In genomic region chr20:46458891-46459750, GRCh38 we compare ENCODE assay signal across 10 cellular contexts. TPM values are rescaled to one million over a fixed set of nuclear protein-coding genes. Genes with fewer than 3 reads are reported as not detected.
DNase-seq lines count a peak whose midpoint lies in the region; ATAC-seq and TF ChIP-seq lines count a peak whose summit lies in the region.
"Had no signal": no experiment of that assay in that cellular context is flagged by ENCODE, and none has a peak within 500 bp of the region (broad histone marks: within the 10 kb centered on the region; RNA-seq: fewer than 3 reads in every experiment).

No MANE protein-coding gene starts in this region.

- H3K27ac Mint-ChIP-seq in CD14-positive monocyte = no peak overlapping the region
- H3K27ac Mint-ChIP-seq: dendritic cell treated with granulocyte-macrophage colony-stimulating factor and Interleukin-4, amounts not matched to agents 40 ng/mL and 50 ng/mL, for 4 days had no signal

- peaks cover 8% of the 10 kb centered on the region for H3K4me1 Mint-ChIP-seq in CD14-positive monocyte

- peak overlapping the region; percentile 14 to 58 for H3K4me3 Mint-ChIP-seq in CD14-positive monocyte
- H3K4me3 Mint-ChIP-seq: dendritic cell treated with granulocyte-macrophage colony-stimulating factor and Interleukin-4, amounts not matched to agents 40 ng/mL and 50 ng/mL, for 4 days had no signal

- DNase-seq in CD14-positive monocyte (ENCODE audit: low spot score) (no peak), NCI-H345 (lab: John Stamatoyannopoulos, UW) (peak; percentile 67), globus pallidus (ENCODE audit: low spot score) (peak; percentile 32), occipital lobe (lab: John Stamatoyannopoulos, UW) (peak; percentile 8), HT-29 (ENCODE audit: low spot score) (no peak)
- DNase-seq: MV-4-11 had no signal

- ATAC-seq in GM19324 (IDR thresholded peaks at IDR 0.05; ENCODE audit: low FRiP score, unreplicated experiment) (no peak), HG03196 (IDR thresholded peaks at IDR 0.05; ENCODE audit: unreplicated experiment) (no peak), HG03045 (IDR thresholded peaks at IDR 0.05; ENCODE audit: unreplicated experiment) (no peak)

- H3K9me3 Mint-ChIP-seq in CD14-positive monocyte = peaks cover 9 to 25% (median 19%) of the 10 kb centered on the region in 7 donors

- H3K36me3 Mint-ChIP-seq in CD14-positive monocyte = no peaks in the 10 kb centered on the region

- TF ChIP-seq CTCF in CD14-positive monocyte (IDR thresholded peaks at IDR 0.05) = no peak

- intact Hi-C loops in CD14-positive monocyte (cut with micrococcal nuclease) = no loop called here

- peaks cover 8 to 23% (median 16%) of the 10 kb centered on the region in 3 donors for H3K27me3 Mint-ChIP-seq in CD14-positive monocyte (ENCODE audit: low read depth in 3 of 3)

RNA-seq across cellular contexts. Expression of gene ELMO2, which starts 52.7 kb away (rescaled TPM):
- 10 to 100 TPM; 35.3 to 42.3 TPM for polyA plus RNA-seq in CD14-positive monocyte
- total RNA-seq in occipital lobe = 55.1 TPM
- total RNA-seq in HT-29 (2014; rRNA removed; shearing (Covaris generic)) = 28.6 and 35.2 TPM in 2 replicates

RNA-seq across cellular contexts. Expression of gene ZNF334, which starts 54.2 kb away (rescaled TPM):
- not detected for polyA plus RNA-seq in CD14-positive monocyte
- 13.6 TPM for total RNA-seq in occipital lobe
- total RNA-seq in HT-29 (2014; rRNA removed; shearing (Covaris generic)) = 1.5 and 1.7 TPM in 2 replicates

Comparison
In these comparisons a context has a peak if more than half of its experiments do, and no peak if none do; other contexts are left out.
1. DNase-seq: peak in NCI-H345 (single experiment), globus pallidus (single experiment) and occipital lobe (single experiment); none in CD14-positive monocyte (single experiment) and HT-29 (single experiment).